10 cellular contexts compared by ENCODE assay signal in the genomic region with DNA sequence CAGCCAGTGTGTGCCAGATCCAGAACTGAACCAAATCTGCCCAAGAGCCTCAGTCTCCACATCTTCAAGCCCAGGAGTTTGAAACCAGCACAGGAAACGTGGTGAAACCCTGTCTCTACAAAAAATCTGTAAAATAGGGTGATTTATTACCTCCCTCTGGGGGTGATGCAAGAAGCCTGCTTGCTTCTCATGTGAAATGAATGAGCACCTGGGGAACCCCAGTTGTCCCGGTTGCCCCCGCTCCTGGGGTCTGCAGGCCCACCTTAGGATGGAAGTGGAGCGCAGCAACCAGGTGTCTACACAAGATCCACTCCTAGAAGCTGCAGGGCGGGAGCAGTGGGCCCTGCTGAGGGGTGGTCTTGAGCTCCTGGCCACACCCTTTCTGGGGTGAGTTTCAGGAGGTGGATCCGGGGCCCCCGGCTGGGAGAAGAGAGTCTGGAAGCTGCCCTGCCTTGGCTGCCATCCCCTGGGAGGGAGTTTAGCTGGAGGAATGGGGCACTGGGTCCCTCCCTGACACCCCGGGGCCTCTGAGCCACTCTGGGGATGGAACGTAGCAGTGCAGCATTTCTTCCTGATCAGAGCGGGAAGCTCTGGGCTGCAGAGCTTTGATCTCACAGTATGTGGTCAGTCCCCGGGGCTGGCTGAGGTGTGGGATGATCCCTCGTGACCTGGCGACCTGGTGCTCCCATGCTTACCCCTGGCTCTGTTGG.
A peak's percentile ranks its signal among the peaks of the same experiment; 100 is the strongest.
DNase-seq lines count a peak whose midpoint lies in the region; ATAC-seq and TF ChIP-seq lines count a peak whose summit lies in the region.
"Had no signal": no experiment of that assay in that cellular context is flagged by ENCODE, and none has a peak within 500 bp of the region (broad histone marks: within the 10 kb centered on the region; RNA-seq: fewer than 3 reads in every experiment).

No MANE protein-coding gene starts in this region.

- peak overlapping the region; percentile 14 to 26 for H3K27ac ChIP-seq in lung (ENCODE audit: low read depth in 1 of 2, low read length in 1 of 2)
- peak overlapping the region in 1 of 2 experiments; percentile 31; a peak in 1 of 4 replicates for H3K27ac ChIP-seq in SK-N-SH (ENCODE audit: low read depth in 2 of 2, low read length in 1 of 2)

- H3K9me3 Mint-ChIP-seq in activated CD8-positive, alpha-beta T cell treated with anti-CD3 and anti-CD28 coated beads for 36 hours: no peaks in the 10 kb centered on the region

- no peaks in the 10 kb centered on the region for H4K20me1 ChIP-seq in SK-N-SH (ENCODE audit: insufficient read depth)

- 58 to 65% methylated on average over 13 of the region's 13 CpGs for WGBS in lung, 2 donors
- WGBS in SK-N-SH (ENCODE audit: low lambda C conversion rate): 88% methylated on average over 10 of the region's 13 CpGs

- H3K79me2 ChIP-seq in SK-N-SH (ENCODE audit: insufficient read depth): no peaks in the 10 kb centered on the region

- H3K4me1 ChIP-seq in lung (ENCODE audit: control insufficient read depth in 2 of 2, insufficient read depth in 2 of 2, low read length in 2 of 2) (peaks cover 5 to 10% of the 10 kb centered on the region in 2 donors), SK-N-SH (ENCODE audit: control insufficient read depth in 1 of 2, insufficient read depth in 2 of 2, low read depth in 1 of 2, low read length in 1 of 2) (peaks cover 0 to 42% of the 10 kb centered on the region in 2 experiments; a peak in 1 of 4 replicates)

- no peaks in the 10 kb centered on the region for H3K27me3 Mint-ChIP-seq in activated CD8-positive, alpha-beta T cell treated with anti-CD3 and anti-CD28 coated beads for 36 hours

- DNase-seq in activated CD8-positive, alpha-beta T cell treated with anti-CD3 and anti-CD28 coated beads for 36 hours: peak; percentile 37
- DNase-seq in lung (ENCODE audit: low spot score) (no peak), T-helper 9 cell (no peak), AG08395 (ENCODE audit: low spot score) (no peak), mesenteric fat pad (ENCODE audit: low spot score) (no peak), SK-N-SH (no peak)
- DNase-seq: NCI-H146 had no signal

- intact Hi-C loops in activated CD8-positive, alpha-beta T cell treated with anti-CD3 and anti-CD28 coated beads for 36 hours (cut with micrococcal nuclease): no loop called here

- no peak overlapping the region for H2AFZ ChIP-seq in SK-N-SH (ENCODE audit: low read depth)

- no peak for TF ChIP-seq EP300 in SK-N-SH (IDR thresholded peaks at IDR 0.05; ENCODE audit: borderline replicate concordance in 1 of 2, low read depth in 1 of 2, low read length in 1 of 2)

- no peak for TF ChIP-seq CTCF in activated CD8-positive, alpha-beta T cell treated with anti-CD3 and anti-CD28 coated beads for 36 hours (IDR thresholded peaks at IDR 0.05)
- TF ChIP-seq CTCF in lung (IDR thresholded peaks at IDR 0.05; ENCODE audit: control extremely low read depth, extremely low read depth) (no peak), SK-N-SH (IDR thresholded peaks at IDR 0.05) (no peak)

- no peaks in the 10 kb centered on the region for H3F3A ChIP-seq in SK-N-SH (replicated peaks; ENCODE audit: insufficient read depth)

- H3K27ac Mint-ChIP-seq in activated CD8-positive, alpha-beta T cell treated with anti-CD3 and anti-CD28 coated beads for 36 hours: peak overlapping the region; percentile 98

- H3K4me1 Mint-ChIP-seq in activated CD8-positive, alpha-beta T cell treated with anti-CD3 and anti-CD28 coated beads for 36 hours (ENCODE audit: low read depth): peaks cover 64% of the 10 kb centered on the region

- peaks cover 8% of the 10 kb centered on the region for H3K36me3 Mint-ChIP-seq in activated CD8-positive, alpha-beta T cell treated with anti-CD3 and anti-CD28 coated beads for 36 hours (ENCODE audit: low read depth)

- H3K4me3 ChIP-seq in GM08714 (ENCODE audit: low read length): peak overlapping the region; percentile 47; the same call in 1 of the 2 replicates
- no peak overlapping the region for H3K4me3 ChIP-seq in lung
- H3K4me3 ChIP-seq in SK-N-SH (ENCODE audit: low read depth in 2 of 2, low read length in 1 of 2): no peak overlapping the region
- H3K4me3 ChIP-seq: mucosa of descending colon had no signal

- H3K9me2 ChIP-seq in SK-N-SH: no peaks in the 10 kb centered on the region

- H3K9ac ChIP-seq in SK-N-SH: no peak overlapping the region

- H3K9me3 ChIP-seq in lung (ENCODE audit: control insufficient read depth in 2 of 2, insufficient read depth in 1 of 2, low read length in 1 of 2): no peaks in the 10 kb centered on the region
- no peaks in the 10 kb centered on the region for H3K9me3 ChIP-seq in SK-N-SH
- H3K9me3 ChIP-seq: mucosa of descending colon had no signal

- no peaks in the 10 kb centered on the region for H3K36me3 ChIP-seq in lung (ENCODE audit: control insufficient read depth in 2 of 2, insufficient read depth in 2 of 2, low read length in 2 of 2)
- H3K36me3 ChIP-seq in SK-N-SH (replicated peaks in 1 of 2; ENCODE audit: control insufficient read depth in 1 of 2, insufficient read depth in 2 of 2, low read length in 1 of 2): no peaks in the 10 kb centered on the region

- CTCF ChIA-PET in activated CD8-positive, alpha-beta T cell treated with anti-CD3 and anti-CD28 coated beads for 36 hours (lab: Charles Lee): interaction anchor here (0.8 to 4.5 kb wide), 16 partner anchors 10 to 333 kb away, joined by 3 to 79 read pairs (median 4); no protein-coding TSS in a partner anchor
- CTCF ChIA-PET in SK-N-SH (lab: Yijun Ruan, JAX): interaction anchor here (0.6 to 5.1 kb wide), 9 partner anchors 8 to 347 kb away, joined by 3 to 24 read pairs (median 4); no protein-coding TSS in a partner anchor

- H3K4me2 ChIP-seq in SK-N-SH: no peak overlapping the region

- H3K4me3 Mint-ChIP-seq in activated CD8-positive, alpha-beta T cell treated with anti-CD3 and anti-CD28 coated beads for 36 hours: peak overlapping the region; percentile 76

- POLR2A ChIA-PET in activated CD8-positive, alpha-beta T cell treated with anti-CD3 and anti-CD28 coated beads for 36 hours (lab: Charles Lee): interaction anchor here (0.7 to 6.9 kb wide), 11 partner anchors 8 to 70 kb away, joined by 3 to 175 read pairs (median 4); no protein-coding TSS in a partner anchor
- POLR2A ChIA-PET in SK-N-SH (lab: Yijun Ruan, JAX): no interaction called here

- no peaks in the 10 kb centered on the region for H3K27me3 ChIP-seq in lung (ENCODE audit: control insufficient read depth, insufficient read depth)
- H3K27me3 ChIP-seq in SK-N-SH (ENCODE audit: insufficient read depth): no peaks in the 10 kb centered on the region

- peak; percentile 10 for ATAC-seq in HG02610 (IDR thresholded peaks at IDR 0.05; ENCODE audit: unreplicated experiment)
- no peak for ATAC-seq in activated CD8-positive, alpha-beta T cell treated with anti-CD3 and anti-CD28 coated beads for 36 hours
- ATAC-seq in lung (ENCODE audit: insufficient read depth, low FRiP score): no peak

- TF ChIP-seq RAD21 in SK-N-SH (IDR thresholded peaks at IDR 0.05; ENCODE audit: low read length): no peak

TF ChIP-seq in SK-N-SH, 30 proteins besides CTCF, POLR2A, EP300 and RAD21:
- TF ChIP-seq TAF1 (IDR thresholded peaks at IDR 0.05; ENCODE audit: borderline replicate concordance, low read depth, low read length) (no peak), POLR2AphosphoS5 (IDR thresholded peaks at IDR 0.05; ENCODE audit: low read depth, low read length) (no peak), NRF1 (IDR thresholded peaks at IDR 0.05; ENCODE audit: low read depth, low read length) (no peak), SIN3A (IDR thresholded peaks at IDR 0.05; ENCODE audit: borderline replicate concordance, low read depth, low read length) (no peak), FOSL2 (IDR thresholded peaks at IDR 0.05; ENCODE audit: borderline replicate concordance, low read depth) (no peak)
- TF ChIP-seq, protein P1, sequence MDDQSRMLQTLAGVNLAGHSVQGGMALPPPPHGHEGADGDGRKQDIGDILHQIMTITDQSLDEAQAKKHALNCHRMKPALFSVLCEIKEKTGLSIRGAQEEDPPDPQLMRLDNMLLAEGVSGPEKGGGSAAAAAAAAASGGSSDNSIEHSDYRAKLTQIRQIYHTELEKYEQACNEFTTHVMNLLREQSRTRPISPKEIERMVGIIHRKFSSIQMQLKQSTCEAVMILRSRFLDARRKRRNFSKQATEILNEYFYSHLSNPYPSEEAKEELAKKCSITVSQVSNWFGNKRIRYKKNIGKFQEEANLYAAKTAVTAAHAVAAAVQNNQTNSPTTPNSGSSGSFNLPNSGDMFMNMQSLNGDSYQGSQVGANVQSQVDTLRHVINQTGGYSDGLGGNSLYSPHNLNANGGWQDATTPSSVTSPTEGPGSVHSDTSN (IDR thresholded peaks at IDR 0.05): no peak
- TF ChIP-seq, protein P2, sequence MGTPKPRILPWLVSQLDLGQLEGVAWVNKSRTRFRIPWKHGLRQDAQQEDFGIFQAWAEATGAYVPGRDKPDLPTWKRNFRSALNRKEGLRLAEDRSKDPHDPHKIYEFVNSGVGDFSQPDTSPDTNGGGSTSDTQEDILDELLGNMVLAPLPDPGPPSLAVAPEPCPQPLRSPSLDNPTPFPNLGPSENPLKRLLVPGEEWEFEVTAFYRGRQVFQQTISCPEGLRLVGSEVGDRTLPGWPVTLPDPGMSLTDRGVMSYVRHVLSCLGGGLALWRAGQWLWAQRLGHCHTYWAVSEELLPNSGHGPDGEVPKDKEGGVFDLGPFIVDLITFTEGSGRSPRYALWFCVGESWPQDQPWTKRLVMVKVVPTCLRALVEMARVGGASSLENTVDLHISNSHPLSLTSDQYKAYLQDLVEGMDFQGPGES (IDR thresholded peaks at IDR 0.05; ENCODE audit: low read depth, low read length): no peak
